In genomic region chr10:76210241-76210640, GRCh38 we compare ENCODE assay signal across 25 cellular contexts.
A peak's percentile ranks its signal among the peaks of the same experiment; 100 is the strongest.
DNase-seq lines count a peak whose midpoint lies in the region; FAIRE-seq and TF ChIP-seq lines count a peak whose summit lies in the region.
"Had no signal": no experiment of that assay in that cellular context is flagged by ENCODE, and none has a peak within 500 bp of the region (broad histone marks: within the 10 kb centered on the region; RNA-seq: fewer than 3 reads in every experiment).

No MANE protein-coding gene starts in this region.

- no peaks in the 10 kb centered on the region for H3K9me3 ChIP-seq in MG63
- H3K9me3 ChIP-seq in CD4-positive, alpha-beta memory T cell (ENCODE audit: control insufficient read depth in 1 of 2, low read length in 2 of 2): no peaks in the 10 kb centered on the region
- H3K9me3 ChIP-seq: A549; BE2C; BLaER1 treated with 17β-estradiol and CSF1 and Interleukin-3, amounts not matched to agents 10 nM and 100 nM; HAP-1 had no signal

- intact Hi-C loops in CD4-positive, alpha-beta memory T cell (cut with micrococcal nuclease): no loop called here

- no peaks in the 10 kb centered on the region for H3K9me3 Mint-ChIP-seq in progenitor cell of endocrine pancreas (ENCODE audit: low read depth)
- peaks cover 0 to 3% (median 0%) of the 10 kb centered on the region in 8 donors for H3K9me3 Mint-ChIP-seq in CD4-positive, alpha-beta memory T cell
- H3K9me3 Mint-ChIP-seq: CD14-positive monocyte; CD4-positive, alpha-beta T cell; HFFc6 had no signal

- H3K27ac ChIP-seq in caudate nucleus (ENCODE audit: low read depth, low read length): no peak overlapping the region
- H3K27ac ChIP-seq in CD4-positive, alpha-beta memory T cell (ENCODE audit: low read depth, low read length): no peak overlapping the region
- H3K27ac ChIP-seq: A549; BLaER1 treated with 17β-estradiol and CSF1 and Interleukin-3, amounts not matched to agents 10 nM and 100 nM had no signal

- no peak for FAIRE-seq in bronchial epithelial cell (lab: Jason Lieb, UNC)
- FAIRE-seq: A549, GM12891, GM18507, H54 had no signal

- peak overlapping the region; percentile 43 for H3K27ac Mint-ChIP-seq in progenitor cell of endocrine pancreas
- no peak overlapping the region for H3K27ac Mint-ChIP-seq in CD4-positive, alpha-beta memory T cell
- H3K27ac Mint-ChIP-seq: CD4-positive, alpha-beta T cell had no signal

- POLR2A ChIA-PET in CD4-positive, alpha-beta memory T cell (lab: Charles Lee; ENCODE audit: partially characterized antibody): no interaction called here

- peaks cover 3% of the 10 kb centered on the region for H3K27me3 Mint-ChIP-seq in progenitor cell of endocrine pancreas
- H3K27me3 Mint-ChIP-seq in CD4-positive, alpha-beta memory T cell: no peaks in the 10 kb centered on the region
- H3K27me3 Mint-ChIP-seq: CD4-positive, alpha-beta T cell had no signal

- H3K4me1 ChIP-seq in CD4-positive, alpha-beta memory T cell (ENCODE audit: insufficient read depth, low read length): no peaks in the 10 kb centered on the region
- H3K4me1 ChIP-seq: A549, BE2C, HAP-1 had no signal

- peak; percentile 19 for DNase-seq in MG63
- peak; percentile 22 for DNase-seq in bronchial epithelial cell (ENCODE audit: low read depth)
- no peak for DNase-seq in progenitor cell of endocrine pancreas (ENCODE audit: low spot score, unreplicated experiment)
- DNase-seq in caudate nucleus (lab: John Stamatoyannopoulos, UW): no peak
- no peak for DNase-seq in CD4-positive, alpha-beta memory T cell
- no peak for DNase-seq in NCI-H1436 treated with DMSO at 0.1 percent for 48 hours (lab: John Stamatoyannopoulos, UW)
- DNase-seq: 8988T; ACHN; AML-193; BE2C; Calu3; CD4-positive, alpha-beta T cell; COR-L47; DMS53; DMS79 treated with DMSO at 0.1 percent for 48 hours; GF-D8; GOT3; HFFc6 had no signal

- no peaks in the 10 kb centered on the region for H3K27me3 ChIP-seq in MG63
- no peaks in the 10 kb centered on the region for H3K27me3 ChIP-seq in bronchial epithelial cell (ENCODE audit: control insufficient read depth, insufficient read depth, low read length)
- no peaks in the 10 kb centered on the region for H3K27me3 ChIP-seq in CD4-positive, alpha-beta memory T cell (ENCODE audit: insufficient read depth, low read length)
- H3K27me3 ChIP-seq: BE2C; BLaER1 treated with 17β-estradiol and CSF1 and Interleukin-3, amounts not matched to agents 10 nM and 100 nM had no signal

- CTCF ChIA-PET in CD4-positive, alpha-beta memory T cell (lab: Charles Lee; ENCODE audit: partially characterized antibody): no interaction called here

- H3K36me3 Mint-ChIP-seq in progenitor cell of endocrine pancreas (ENCODE audit: insufficient read depth): no peaks in the 10 kb centered on the region
- H3K36me3 Mint-ChIP-seq in CD4-positive, alpha-beta memory T cell: no peaks in the 10 kb centered on the region

- TF ChIP-seq CTCF in bronchial epithelial cell (IDR thresholded peaks at IDR 0.05; ENCODE audit: insufficient read depth, low read length, severe bottlenecking): no peak
- no peak for TF ChIP-seq CTCF in progenitor cell of endocrine pancreas (IDR thresholded peaks at IDR 0.05; ENCODE audit: unreplicated experiment)

- H3K4me3 ChIP-seq in MG63 (no peak overlapping the region), bronchial epithelial cell (ENCODE audit: low read depth, low read length) (no peak overlapping the region)
- H3K4me3 ChIP-seq in CD4-positive, alpha-beta memory T cell (ENCODE audit: low read length in 2 of 2): no peak overlapping the region
- H3K4me3 ChIP-seq: A549; BLaER1 treated with 17β-estradiol and CSF1 and Interleukin-3, amounts not matched to agents 10 nM and 100 nM; HAP-1 had no signal

- no peak overlapping the region for H3K4me3 Mint-ChIP-seq in progenitor cell of endocrine pancreas (ENCODE audit: low read depth)
- no peak overlapping the region for H3K4me3 Mint-ChIP-seq in CD4-positive, alpha-beta memory T cell
- H3K4me3 Mint-ChIP-seq: CD14-positive monocyte; CD4-positive, alpha-beta T cell; HFFc6 had no signal

- H3K36me3 ChIP-seq in MG63 (no peaks in the 10 kb centered on the region), bronchial epithelial cell (ENCODE audit: control insufficient read depth, insufficient read depth, low read length) (no peaks in the 10 kb centered on the region)
- no peaks in the 10 kb centered on the region for H3K36me3 ChIP-seq in CD4-positive, alpha-beta memory T cell (ENCODE audit: insufficient read depth, low read length)
- H3K36me3 ChIP-seq: BE2C; BLaER1 treated with 17β-estradiol and CSF1 and Interleukin-3, amounts not matched to agents 10 nM and 100 nM; HAP-1 had no signal

- H3K4me1 Mint-ChIP-seq in progenitor cell of endocrine pancreas (ENCODE audit: low read depth): no peaks in the 10 kb centered on the region
- no peaks in the 10 kb centered on the region for H3K4me1 Mint-ChIP-seq in CD4-positive, alpha-beta memory T cell

Comparison
In these comparisons a context has a peak if more than half of its experiments do, and no peak if none do; other contexts are left out.
1. DNase-seq: peak in MG63 (single experiment) and bronchial epithelial cell (single experiment); none in progenitor cell of endocrine pancreas (single experiment), caudate nucleus (0 of 61), CD4-positive, alpha-beta memory T cell (0 of 5) and NCI-H1436 treated with DMSO at 0.1 percent for 48 hours (single experiment).